9 cellular contexts compared by ENCODE assay signal in the genomic region with DNA sequence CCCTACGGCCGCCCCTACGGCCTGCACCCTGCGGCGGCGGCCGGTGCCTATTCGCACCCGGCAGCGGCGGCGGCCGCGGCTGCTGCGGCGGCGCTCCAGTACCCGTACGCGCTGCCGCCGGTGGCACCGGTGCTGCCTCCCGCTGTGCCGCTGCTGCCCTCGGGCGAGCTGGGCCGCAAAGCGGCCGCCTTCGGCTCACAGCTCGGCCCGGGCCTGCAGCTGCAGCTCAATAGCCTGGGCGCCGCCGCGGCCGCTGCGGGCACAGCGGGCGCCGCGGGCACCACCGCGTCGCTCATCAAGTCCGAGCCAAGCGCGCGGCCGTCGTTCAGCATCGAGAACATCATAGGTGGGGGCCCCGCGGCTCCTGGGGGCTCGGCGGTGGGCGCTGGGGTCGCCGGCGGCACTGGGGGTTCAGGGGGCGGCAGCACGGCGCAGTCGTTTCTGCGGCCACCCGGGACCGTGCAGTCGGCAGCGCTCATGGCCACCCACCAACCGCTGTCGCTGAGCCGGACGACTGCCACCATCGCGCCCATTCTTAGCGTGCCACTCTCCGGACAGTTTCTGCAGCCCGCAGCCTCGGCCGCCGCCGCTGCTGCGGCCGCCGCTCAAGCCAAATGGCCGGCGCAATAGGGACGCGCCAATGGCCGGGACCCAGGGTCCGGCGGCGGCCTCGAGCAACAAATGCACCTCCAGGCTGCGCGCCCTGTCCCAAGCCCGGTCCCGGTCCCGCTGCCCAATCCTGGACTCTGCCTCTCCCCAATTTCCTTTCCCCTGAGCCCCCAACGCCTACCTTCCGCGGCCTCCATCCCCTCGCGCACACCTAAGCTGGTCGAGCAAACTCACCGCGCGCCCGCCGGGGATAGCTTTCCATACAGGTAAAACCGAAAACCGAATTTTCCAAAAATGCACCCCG. TPM values are rescaled to one million over a fixed set of nuclear protein-coding genes. Genes with fewer than 3 reads are reported as not detected.
A peak's percentile ranks its signal among the peaks of the same experiment; 100 is the strongest.
DNase-seq lines count a peak whose midpoint lies in the region; ATAC-seq and TF ChIP-seq lines count a peak whose summit lies in the region.
"Had no signal": no experiment of that assay in that cellular context is flagged by ENCODE, and none has a peak within 500 bp of the region (broad histone marks: within the 10 kb centered on the region; RNA-seq: fewer than 3 reads in every experiment).

No MANE protein-coding gene starts in this region.

- DNase-seq in NCI-H1105 treated with DMSO at 0.1 percent for 48 hours (lab: John Stamatoyannopoulos, UW) (peak; percentile 66), NCI-H1105 (lab: John Stamatoyannopoulos, UW) (no peak), ecto neural progenitor cell (ENCODE audit: low spot score) (peak; percentile 60), osteocyte (ENCODE audit: extremely low spot score, unreplicated experiment) (no peak)

- peaks cover 62% of the 10 kb centered on the region for H3K27me3 Mint-ChIP-seq in IgD-negative memory B cell
- H3K27me3 Mint-ChIP-seq in osteocyte (ENCODE audit: unreplicated experiment), result peaks cover 78% of the 10 kb centered on the region

- peaks cover 4% of the 10 kb centered on the region for H3K36me3 Mint-ChIP-seq in IgD-negative memory B cell
- H3K36me3 Mint-ChIP-seq in osteocyte (ENCODE audit: unreplicated experiment), result peaks cover 8% of the 10 kb centered on the region

- H3K9me3 Mint-ChIP-seq in IgD-negative memory B cell (peaks cover 2 to 36% (median 10%) of the 10 kb centered on the region in 3 donors), osteocyte (ENCODE audit: unreplicated experiment) (peaks cover 3% of the 10 kb centered on the region)

- peak overlapping the region; percentile 38 to 92 (median 80) for H3K4me3 Mint-ChIP-seq in IgD-negative memory B cell
- H3K4me3 Mint-ChIP-seq in osteocyte (ENCODE audit: unreplicated experiment), result peak overlapping the region; percentile 71

- peaks cover 4 to 22% (median 15%) of the 10 kb centered on the region in 3 donors for H3K4me1 Mint-ChIP-seq in IgD-negative memory B cell
- peaks cover 23% of the 10 kb centered on the region for H3K4me1 Mint-ChIP-seq in osteocyte (ENCODE audit: unreplicated experiment)

- TF ChIP-seq CTCF in osteocyte (IDR thresholded peaks at IDR 0.05), result no peak

- ATAC-seq in GM18870 (IDR thresholded peaks at IDR 0.05; ENCODE audit: unreplicated experiment) (no peak), GM21825 (IDR thresholded peaks at IDR 0.05; ENCODE audit: unreplicated experiment) (no peak), HG03196 (IDR thresholded peaks at IDR 0.05; ENCODE audit: unreplicated experiment) (no peak)

- H3K27ac Mint-ChIP-seq in IgD-negative memory B cell (peak overlapping the region; percentile 92 to 99 (median 96)), osteocyte (ENCODE audit: unreplicated experiment) (no peak overlapping the region)

RNA-seq across cellular contexts. Expression of a gene that starts 1.8 kb away (rescaled TPM):
- not detected for polyA plus RNA-seq in IgD-negative memory B cell
- total RNA-seq in osteocyte, result not detected in 2 replicates
- polyA plus RNA-seq: AG04450 had no signal

RNA-seq across cellular contexts. Expression of a gene that starts 43.3 kb away (rescaled TPM):
- polyA plus RNA-seq in IgD-negative memory B cell, result 12.9 TPM
- 10.9 and 13.6 TPM in 2 replicates for total RNA-seq in osteocyte

Comparison
In these comparisons a context has a peak if more than half of its experiments do, and no peak if none do; other contexts are left out.
1. DNase-seq: peak in NCI-H1105 treated with DMSO at 0.1 percent for 48 hours (single experiment) and ecto neural progenitor cell (single experiment); none in NCI-H1105 (single experiment) and osteocyte (single experiment).